Comparison of ENCODE assay signal across 1 cellular context in genomic region chrX:153539171-153539978, GRCh38.
TF ChIP-seq lines count a peak whose summit lies in the region.

No MANE protein-coding gene starts in this region.

TF ChIP-seq in GM23338, 12 proteins besides CTCF, POLR2A, EP300 and RAD21 (continued from another document):
- no peak for TF ChIP-seq REST (IDR thresholded peaks at IDR 0.05; ENCODE audit: unreplicated experiment)
- no peak for TF ChIP-seq CREB1 (CRISPR knock-in tag; IDR thresholded peaks at IDR 0.05; ENCODE audit: low read depth)
- TF ChIP-seq NANOG (IDR thresholded peaks at IDR 0.05; ENCODE audit: borderline replicate concordance), result no peak
- TF ChIP-seq JUNB (IDR thresholded peaks at IDR 0.05; ENCODE audit: unreplicated experiment), result no peak
- TF ChIP-seq ZNF114 (CRISPR knock-in tag; IDR thresholded peaks at IDR 0.05), result no peak
- TF ChIP-seq ZNF331 (CRISPR knock-in tag; IDR thresholded peaks at IDR 0.05; ENCODE audit: low read depth), result no peak
- no peak for TF ChIP-seq POLR2AphosphoS5 (IDR thresholded peaks at IDR 0.05; ENCODE audit: low read depth)
- no peak for TF ChIP-seq EZH2 (IDR thresholded peaks at IDR 0.05; ENCODE audit: low read depth, unreplicated experiment)
- TF ChIP-seq ETS1 (IDR thresholded peaks at IDR 0.05), result no peak
- TF ChIP-seq ZNF462 (CRISPR knock-in tag; IDR thresholded peaks at IDR 0.05), result no peak
- TF ChIP-seq STAT1 (IDR thresholded peaks at IDR 0.05; ENCODE audit: unreplicated experiment), result no peak
TF ChIP-seq in GM23338: peak in this region for 0.
